In genomic region chr3:123244128-123244527, GRCh38 we compare ENCODE assay signal across 13 cellular contexts. TPM values are rescaled to one million over a fixed set of nuclear protein-coding genes. Genes with fewer than 3 reads are reported as not detected.
DNase-seq lines count a peak whose midpoint lies in the region; TF ChIP-seq lines count a peak whose summit lies in the region.
"Had no signal": no experiment of that assay in that cellular context is flagged by ENCODE, and none has a peak within 500 bp of the region (broad histone marks: within the 10 kb centered on the region; RNA-seq: fewer than 3 reads in every experiment).

No MANE protein-coding gene starts in this region.

- no peak for TF ChIP-seq POLR2A in Peyer's patch (IDR thresholded peaks at IDR 0.05)

- H3K27ac ChIP-seq in Peyer's patch: no peak overlapping the region
- H3K27ac ChIP-seq: ascending aorta, SJSA1 had no signal

- H3K9me3 ChIP-seq in Peyer's patch: no peaks in the 10 kb centered on the region
- H3K9me3 ChIP-seq: ascending aorta, SJSA1 had no signal

- peaks cover 0 to 20% (median 0%) of the 10 kb centered on the region in 3 donors for H3K36me3 ChIP-seq in Peyer's patch

- no peak for TF ChIP-seq CTCF in Peyer's patch (IDR thresholded peaks at IDR 0.05)
- no peak for TF ChIP-seq CTCF in foreskin fibroblast (IDR thresholded peaks at IDR 0.05; ENCODE audit: low read depth, low read length)

- H3K4me3 ChIP-seq in Peyer's patch (no peak overlapping the region), foreskin fibroblast (ENCODE audit: low read depth in 1 of 2, low read length in 2 of 2) (no peak overlapping the region)
- H3K4me3 ChIP-seq: ascending aorta, GM23338, SJSA1 had no signal

- H3K4me1 ChIP-seq in Peyer's patch: no peaks in the 10 kb centered on the region
- H3K4me1 ChIP-seq: ascending aorta had no signal

- DNase-seq in stimulated activated CD8-positive, alpha-beta memory T cell treated with anti-CD3 and anti-CD28 coated beads, Interleukin-4, amount 100 ng/mL, for 24 hours (ENCODE audit: low read depth): peak; percentile 7
- no peak for DNase-seq in stimulated activated CD8-positive, alpha-beta memory T cell treated with anti-CD3 and anti-CD28 coated beads, Interleukin-4, amount 100 ng/mL, for 48 hours
- peak in 2 of 3 donors; percentile 18 to 52 for DNase-seq in Peyer's patch
- DNase-seq in central memory CD4-positive, alpha-beta T cell: peak; percentile 10
- peak; percentile 1 for DNase-seq in stimulated activated naive CD4-positive, alpha-beta T cell treated with Interleukin-2 at 50 U/mL for 16 hours (lab: John Stamatoyannopoulos, UW)
- DNase-seq in AG20443 (ENCODE audit: low spot score): no peak
- no peak for DNase-seq in hippocampal formation (lab: John Stamatoyannopoulos, UW)
- DNase-seq in foreskin fibroblast: no peak
- DNase-seq: activated T-cell treated with anti-CD3 and anti-CD28 coated beads, Interleukin-2, amount 50 U/mL, for 48 hours; NCI-H1092 treated with DMSO at 0.1 percent for 48 hours had no signal

- no peaks in the 10 kb centered on the region for H3K27me3 ChIP-seq in Peyer's patch
- H3K27me3 ChIP-seq: ascending aorta, SJSA1 had no signal

RNA-seq across cellular contexts. Expression of gene SEC22A, which starts 42.4 kb away (rescaled TPM):
- total RNA-seq in Peyer's patch: 10 to 100 TPM in 3 of 4 donors, 1 to 10 TPM in 1; 9.9 to 21.7 (median 16.5) TPM

Comparison
In these comparisons a context has a peak if more than half of its experiments do, and no peak if none do; other contexts are left out.
1. DNase-seq: peak in stimulated activated CD8-positive, alpha-beta memory T cell treated with anti-CD3 and anti-CD28 coated beads, Interleukin-4, amount 100 ng/mL, for 24 hours (single experiment), Peyer's patch (2 of 3), central memory CD4-positive, alpha-beta T cell (single experiment) and stimulated activated naive CD4-positive, alpha-beta T cell treated with Interleukin-2 at 50 U/mL for 16 hours (single experiment); none in stimulated activated CD8-positive, alpha-beta memory T cell treated with anti-CD3 and anti-CD28 coated beads, Interleukin-4, amount 100 ng/mL, for 48 hours (single experiment), AG20443 (single experiment), hippocampal formation (0 of 2) and foreskin fibroblast (0 of 2).